1 cellular context compared by ENCODE assay signal in the genomic region with DNA sequence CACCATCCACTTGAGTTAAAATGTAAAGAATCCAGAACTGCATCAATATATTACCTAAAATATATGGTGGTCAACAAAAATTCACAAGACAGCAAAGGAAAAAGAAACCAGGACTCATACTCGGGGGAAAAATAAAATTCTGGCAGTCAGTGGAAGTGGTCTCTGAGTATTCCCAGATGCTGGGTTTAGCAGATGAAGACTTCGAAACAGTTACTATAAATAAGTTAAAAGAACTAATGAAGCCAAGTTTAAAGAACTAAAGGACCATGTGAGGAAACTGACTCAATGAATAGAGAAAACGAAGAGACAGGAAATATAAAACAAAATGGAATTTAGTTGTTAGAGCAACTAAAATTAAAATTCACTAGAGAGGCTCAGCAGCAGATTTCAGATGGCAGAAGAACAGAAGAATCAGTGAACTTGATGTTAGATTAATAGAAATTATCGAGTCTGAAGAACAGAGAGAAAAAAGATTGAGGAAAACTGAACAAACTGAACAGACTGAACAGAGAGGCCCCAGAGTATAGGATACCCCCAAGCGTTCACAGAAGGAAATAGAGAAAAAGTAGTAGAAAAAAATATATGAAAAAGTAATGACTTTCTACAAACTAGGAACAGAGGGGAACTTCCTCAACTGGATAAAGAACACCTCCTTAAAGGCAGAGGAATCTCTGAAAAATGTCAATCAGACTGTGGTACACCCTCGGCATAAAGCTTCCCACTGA.
TF ChIP-seq lines count a peak whose summit lies in the region.

No MANE protein-coding gene starts in this region.

TF ChIP-seq in HepG2, 621 proteins besides CTCF, POLR2A, EP300 and RAD21 (continued from another document):
- TF ChIP-seq, protein P1, sequence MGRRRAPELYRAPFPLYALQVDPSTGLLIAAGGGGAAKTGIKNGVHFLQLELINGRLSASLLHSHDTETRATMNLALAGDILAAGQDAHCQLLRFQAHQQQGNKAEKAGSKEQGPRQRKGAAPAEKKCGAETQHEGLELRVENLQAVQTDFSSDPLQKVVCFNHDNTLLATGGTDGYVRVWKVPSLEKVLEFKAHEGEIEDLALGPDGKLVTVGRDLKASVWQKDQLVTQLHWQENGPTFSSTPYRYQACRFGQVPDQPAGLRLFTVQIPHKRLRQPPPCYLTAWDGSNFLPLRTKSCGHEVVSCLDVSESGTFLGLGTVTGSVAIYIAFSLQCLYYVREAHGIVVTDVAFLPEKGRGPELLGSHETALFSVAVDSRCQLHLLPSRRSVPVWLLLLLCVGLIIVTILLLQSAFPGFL (CRISPR knock-in tag; IDR thresholded peaks at IDR 0.05) = no peak
- TF ChIP-seq, protein P2, sequence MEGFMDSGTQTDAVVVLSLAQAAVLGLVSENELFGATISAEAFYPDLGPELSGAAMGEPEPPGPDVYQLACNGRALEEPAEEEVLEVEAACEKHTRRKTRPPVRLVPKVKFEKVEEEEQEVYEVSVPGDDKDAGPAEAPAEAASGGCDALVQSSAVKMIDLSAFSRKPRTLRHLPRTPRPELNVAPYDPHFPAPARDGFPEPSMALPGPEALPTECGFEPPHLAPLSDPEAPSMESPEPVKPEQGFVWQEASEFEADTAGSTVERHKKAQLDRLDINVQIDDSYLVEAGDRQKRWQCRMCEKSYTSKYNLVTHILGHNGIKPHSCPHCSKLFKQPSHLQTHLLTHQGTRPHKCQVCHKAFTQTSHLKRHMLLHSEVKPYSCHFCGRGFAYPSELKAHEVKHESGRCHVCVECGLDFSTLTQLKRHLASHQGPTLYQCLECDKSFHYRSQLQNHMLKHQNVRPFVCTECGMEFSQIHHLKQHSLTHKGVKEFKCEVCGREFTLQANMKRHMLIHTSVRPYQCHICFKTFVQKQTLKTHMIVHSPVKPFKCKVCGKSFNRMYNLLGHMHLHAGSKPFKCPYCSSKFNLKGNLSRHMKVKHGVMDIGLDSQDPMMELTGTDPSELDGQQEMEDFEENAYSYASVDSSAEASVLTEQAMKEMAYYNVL (CRISPR knock-in tag; IDR thresholded peaks at IDR 0.05; ENCODE audit: borderline replicate concordance) = no peak
- TF ChIP-seq, protein P3, sequence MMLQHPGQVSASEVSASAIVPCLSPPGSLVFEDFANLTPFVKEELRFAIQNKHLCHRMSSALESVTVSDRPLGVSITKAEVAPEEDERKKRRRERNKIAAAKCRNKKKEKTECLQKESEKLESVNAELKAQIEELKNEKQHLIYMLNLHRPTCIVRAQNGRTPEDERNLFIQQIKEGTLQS (CRISPR knock-in tag; IDR thresholded peaks at IDR 0.05) = no peak
- TF ChIP-seq, protein P4, sequence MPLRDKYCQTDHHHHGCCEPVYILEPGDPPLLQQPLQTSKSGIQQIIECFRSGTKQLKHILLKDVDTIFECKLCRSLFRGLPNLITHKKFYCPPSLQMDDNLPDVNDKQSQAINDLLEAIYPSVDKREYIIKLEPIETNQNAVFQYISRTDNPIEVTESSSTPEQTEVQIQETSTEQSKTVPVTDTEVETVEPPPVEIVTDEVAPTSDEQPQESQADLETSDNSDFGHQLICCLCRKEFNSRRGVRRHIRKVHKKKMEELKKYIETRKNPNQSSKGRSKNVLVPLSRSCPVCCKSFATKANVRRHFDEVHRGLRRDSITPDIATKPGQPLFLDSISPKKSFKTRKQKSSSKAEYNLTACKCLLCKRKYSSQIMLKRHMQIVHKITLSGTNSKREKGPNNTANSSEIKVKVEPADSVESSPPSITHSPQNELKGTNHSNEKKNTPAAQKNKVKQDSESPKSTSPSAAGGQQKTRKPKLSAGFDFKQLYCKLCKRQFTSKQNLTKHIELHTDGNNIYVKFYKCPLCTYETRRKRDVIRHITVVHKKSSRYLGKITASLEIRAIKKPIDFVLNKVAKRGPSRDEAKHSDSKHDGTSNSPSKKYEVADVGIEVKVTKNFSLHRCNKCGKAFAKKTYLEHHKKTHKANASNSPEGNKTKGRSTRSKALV (CRISPR knock-in tag; IDR thresholded peaks at IDR 0.05) = no peak
- TF ChIP-seq SNRNP70 (IDR thresholded peaks at IDR 0.05; ENCODE audit: low read depth, low read length) (no peak), MAFK (conservative IDR thresholded peaks at IDR 0.05 in 1 of 2, IDR thresholded peaks at IDR 0.05 in 1 of 2; ENCODE audit: low read length in 2 of 2) (no peak), ZSCAN30 (CRISPR knock-in tag; IDR thresholded peaks at IDR 0.05) (0 out of 2 replicates have a peak, but pooled peaks have one; percentile 25), ZMYM3 (CRISPR knock-in tag; IDR thresholded peaks at IDR 0.05) (no peak), ZNF546 (CRISPR knock-in tag; conservative IDR thresholded peaks at IDR 0.05) (0 out of 2 replicates have a peak, but pooled peaks have one; percentile 17), NAIF1 (CRISPR knock-in tag; IDR thresholded peaks at IDR 0.05; ENCODE audit: borderline replicate concordance) (0 out of 2 replicates have a peak, but pooled peaks have one; percentile 19)
- TF ChIP-seq, protein P5, sequence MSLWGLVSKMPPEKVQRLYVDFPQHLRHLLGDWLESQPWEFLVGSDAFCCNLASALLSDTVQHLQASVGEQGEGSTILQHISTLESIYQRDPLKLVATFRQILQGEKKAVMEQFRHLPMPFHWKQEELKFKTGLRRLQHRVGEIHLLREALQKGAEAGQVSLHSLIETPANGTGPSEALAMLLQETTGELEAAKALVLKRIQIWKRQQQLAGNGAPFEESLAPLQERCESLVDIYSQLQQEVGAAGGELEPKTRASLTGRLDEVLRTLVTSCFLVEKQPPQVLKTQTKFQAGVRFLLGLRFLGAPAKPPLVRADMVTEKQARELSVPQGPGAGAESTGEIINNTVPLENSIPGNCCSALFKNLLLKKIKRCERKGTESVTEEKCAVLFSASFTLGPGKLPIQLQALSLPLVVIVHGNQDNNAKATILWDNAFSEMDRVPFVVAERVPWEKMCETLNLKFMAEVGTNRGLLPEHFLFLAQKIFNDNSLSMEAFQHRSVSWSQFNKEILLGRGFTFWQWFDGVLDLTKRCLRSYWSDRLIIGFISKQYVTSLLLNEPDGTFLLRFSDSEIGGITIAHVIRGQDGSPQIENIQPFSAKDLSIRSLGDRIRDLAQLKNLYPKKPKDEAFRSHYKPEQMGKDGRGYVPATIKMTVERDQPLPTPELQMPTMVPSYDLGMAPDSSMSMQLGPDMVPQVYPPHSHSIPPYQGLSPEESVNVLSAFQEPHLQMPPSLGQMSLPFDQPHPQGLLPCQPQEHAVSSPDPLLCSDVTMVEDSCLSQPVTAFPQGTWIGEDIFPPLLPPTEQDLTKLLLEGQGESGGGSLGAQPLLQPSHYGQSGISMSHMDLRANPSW (CRISPR knock-in tag; IDR thresholded peaks at IDR 0.05; ENCODE audit: borderline replicate concordance) = no peak
